16 cellular contexts compared by ENCODE assay signal in the genomic region with DNA sequence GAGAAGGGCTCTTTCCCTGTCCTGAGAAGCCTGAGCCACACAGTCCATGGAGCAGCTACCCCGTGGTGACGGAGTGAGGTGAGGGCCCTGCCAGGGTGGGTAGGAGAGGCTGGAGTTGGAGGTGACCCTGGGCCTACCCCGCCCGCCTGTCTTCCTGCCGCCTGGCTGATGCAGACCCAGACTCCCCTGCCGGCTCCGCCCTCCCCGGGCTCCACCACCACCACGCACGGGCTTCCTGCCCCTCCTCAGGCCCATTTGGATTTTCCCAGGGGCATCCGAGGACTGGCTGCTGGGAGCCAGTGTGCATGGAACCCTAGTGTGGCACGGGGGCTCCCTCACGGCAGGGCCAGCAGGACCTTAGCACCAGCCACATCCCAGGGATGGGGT. TPM values are rescaled to one million over a fixed set of nuclear protein-coding genes. Genes with fewer than 3 reads are reported as not detected.
A peak's percentile ranks its signal among the peaks of the same experiment; 100 is the strongest.
DNase-seq lines count a peak whose midpoint lies in the region; ATAC-seq, FAIRE-seq and TF ChIP-seq lines count a peak whose summit lies in the region.
"Had no signal": no experiment of that assay in that cellular context is flagged by ENCODE, and none has a peak within 500 bp of the region (broad histone marks: within the 10 kb centered on the region; RNA-seq: fewer than 3 reads in every experiment).

No MANE protein-coding gene starts in this region.

- TF ChIP-seq CTCF in HepG2 (CRISPR knock-in tag; IDR thresholded peaks at IDR 0.05) (no peak), right lobe of liver (IDR thresholded peaks at IDR 0.05) (no peak), VCaP (conservative IDR thresholded peaks at IDR 0.05) (no peak), GM20000 (IDR thresholded peaks at IDR 0.05; ENCODE audit: extremely low read depth, missing control alignments) (no peak)

- WGBS in HepG2 (ENCODE audit: low lambda C conversion rate) = 37% methylated on average over 5 of the region's 13 CpGs
- WGBS in right lobe of liver (ENCODE audit: insufficient coverage, low coverage, low lambda C conversion rate, missing lambda C conversion rate) = no CpG with 5 or more reads among the region's 13 CpGs
- 88% methylated on average over 13 of the region's 13 CpGs for WGBS in mesenchymal stem cell

- H3K36me3 ChIP-seq in HepG2 (replicated peaks in 1 of 2; ENCODE audit: control insufficient read depth in 1 of 2, insufficient read depth in 2 of 2, low read length in 2 of 2) (no peaks in the 10 kb centered on the region), right lobe of liver (no peaks in the 10 kb centered on the region), mesenchymal stem cell (ENCODE audit: control insufficient read depth in 1 of 2, insufficient read depth in 2 of 2, low read depth in 1 of 2, low read length in 2 of 2) (no peaks in the 10 kb centered on the region)
- H3K36me3 ChIP-seq: BLaER1 treated with 17β-estradiol and CSF1 and Interleukin-3, amounts not matched to agents 10 nM and 100 nM had no signal

- H3K4ac ChIP-seq in mesenchymal stem cell (ENCODE audit: low read depth in 1 of 2, low read length in 2 of 2) = peak overlapping the region; percentile 39 to 43

- CTCF ChIA-PET in HepG2 (lab: Yijun Ruan, JAX; ENCODE audit: low intra/inter-chr PET ratio, low total read pairs) = no interaction called here

- FAIRE-seq in HepG2 (lab: Jason Lieb, UNC) = no peak
- FAIRE-seq: H1 had no signal

- intact Hi-C loops in HepG2 (cut with micrococcal nuclease; ENCODE audit: unreplicated experiment) = no loop called here
- intact Hi-C loops in right lobe of liver (cut with DNase I) = loop anchor here in 1 of 2 donors (10.0 kb wide), 1 partner anchor 80 kb away; no protein-coding TSS in a partner anchor

- H3K4me1 ChIP-seq in HepG2 (ENCODE audit: insufficient read depth, low read length) = peaks cover 55% of the 10 kb centered on the region
- peaks cover 0 to 17% (median 0%) of the 10 kb centered on the region in 4 donors for H3K4me1 ChIP-seq in right lobe of liver
- peaks cover 12% of the 10 kb centered on the region for H3K4me1 ChIP-seq in mesenchymal stem cell (ENCODE audit: control insufficient read depth, insufficient read depth, low read depth, low read length)

- POLR2A ChIA-PET in HepG2 (lab: Yijun Ruan, JAX) = no interaction called here

- H3K4me2 ChIP-seq in HepG2 (ENCODE audit: low read depth, low read length) = peak overlapping the region; percentile 28; the same call in 1 of the 2 replicates
- H3K4me2 ChIP-seq in mesenchymal stem cell (ENCODE audit: low read length, poor library complexity, severe bottlenecking) = no peak overlapping the region
- H3K4me2 ChIP-seq: BLaER1 treated with 17β-estradiol and CSF1 and Interleukin-3, amounts not matched to agents 10 nM and 100 nM had no signal

- peak overlapping the region in 1 of 2 experiments; percentile 59 for H2BK12ac ChIP-seq in mesenchymal stem cell (ENCODE audit: low read length in 2 of 2)

- ATAC-seq in HepG2 (peak; percentile 5; the same call in 2 of the 3 replicates), right lobe of liver (no peak), HG02642 (IDR thresholded peaks at IDR 0.05; ENCODE audit: poor library complexity, unreplicated experiment) (no peak)

- H3K9me3 ChIP-seq in HepG2 (ENCODE audit: low read length) = peaks cover 40% of the 10 kb centered on the region
- H3K9me3 ChIP-seq in right lobe of liver = no peaks in the 10 kb centered on the region
- no peaks in the 10 kb centered on the region for H3K9me3 ChIP-seq in mesenchymal stem cell (ENCODE audit: control insufficient read depth, low read length)

- H4K8ac ChIP-seq in mesenchymal stem cell (ENCODE audit: low read length) = no peak overlapping the region

- in situ Hi-C loops in HepG2 (cut with HindIII; ENCODE audit: extremely low pct_ligation_motif_present, low pct_unique_long_range_greater_than_20kb) = no loop called here

- H3K79me1 ChIP-seq in mesenchymal stem cell (replicated peaks; ENCODE audit: low read length, poor library complexity, severe bottlenecking) = no peaks in the 10 kb centered on the region

- peak overlapping the region; percentile 6 for H2BK15ac ChIP-seq in mesenchymal stem cell (ENCODE audit: low read depth, poor library complexity, severe bottlenecking)

- H3K27ac ChIP-seq in HepG2 (ENCODE audit: extremely low read length, insufficient read depth, low read length) = no peak overlapping the region
- H3K27ac ChIP-seq in right lobe of liver = no peak overlapping the region
- peak overlapping the region; percentile 9; the same call in 1 of the 2 replicates for H3K27ac ChIP-seq in VCaP
- H3K27ac ChIP-seq in mesenchymal stem cell (ENCODE audit: low read length, poor library complexity, severe bottlenecking) = no peak overlapping the region
- H3K27ac ChIP-seq: BLaER1 treated with 17β-estradiol and CSF1 and Interleukin-3, amounts not matched to agents 10 nM and 100 nM had no signal

- H3K14ac ChIP-seq in mesenchymal stem cell (ENCODE audit: low read length in 2 of 2) = peak overlapping the region in 1 of 2 experiments; percentile 45

- H3K4me3 ChIP-seq in HepG2 (replicated peaks in 1 of 3; ENCODE audit: insufficient read depth in 1 of 3, low read depth in 2 of 3, low read length in 3 of 3) (peak overlapping the region in 1 of 3 experiments; percentile 17; a peak in 1 of 6 replicates), right lobe of liver (no peak overlapping the region), mesenchymal stem cell (ENCODE audit: insufficient read depth in 1 of 2, low read depth in 1 of 2, low read length in 2 of 2) (no peak overlapping the region)
- H3K4me3 ChIP-seq: BLaER1 treated with 17β-estradiol and CSF1 and Interleukin-3, amounts not matched to agents 10 nM and 100 nM had no signal

- H3K79me2 ChIP-seq in HepG2 (ENCODE audit: insufficient read depth, low read length) = no peaks in the 10 kb centered on the region

- peak overlapping the region in 1 of 2 experiments; percentile 76 for H3K18ac ChIP-seq in mesenchymal stem cell (ENCODE audit: low read depth in 1 of 2, low read length in 2 of 2)

- TF ChIP-seq POLR2A in HepG2 (IDR thresholded peaks at IDR 0.05; ENCODE audit: insufficient read depth in 1 of 2, low read depth in 2 of 2, low read length in 2 of 2) (no peak), right lobe of liver (IDR thresholded peaks at IDR 0.05) (no peak)

- TF ChIP-seq EP300 in HepG2 (IDR thresholded peaks at IDR 0.05; ENCODE audit: low read depth in 2 of 2, low read length in 2 of 2) (no peak), HepG2 (CRISPR knock-in tag; IDR thresholded peaks at IDR 0.05; ENCODE audit: borderline replicate concordance) (no peak)

- no peak overlapping the region for H2BK5ac ChIP-seq in mesenchymal stem cell (ENCODE audit: low read depth, low read length, poor library complexity, severe bottlenecking)

- H4K91ac ChIP-seq in mesenchymal stem cell (ENCODE audit: low read length) = peak overlapping the region; percentile 88

- H2BK120ac ChIP-seq in mesenchymal stem cell (ENCODE audit: low read depth, low read length) = no peak overlapping the region

- H3K23ac ChIP-seq in mesenchymal stem cell (ENCODE audit: low read length in 2 of 2) = no peak overlapping the region

- H3K9ac ChIP-seq in HepG2 (ENCODE audit: insufficient read depth, low read depth, low read length) = peak overlapping the region; percentile 30; the same call in 1 of the 2 replicates
- no peak overlapping the region for H3K9ac ChIP-seq in mesenchymal stem cell (ENCODE audit: low read length)
- H3K9ac ChIP-seq: BLaER1 treated with 17β-estradiol and CSF1 and Interleukin-3, amounts not matched to agents 10 nM and 100 nM had no signal

- no peak overlapping the region for H2AK5ac ChIP-seq in mesenchymal stem cell (ENCODE audit: low read length, severe bottlenecking)

- no TSS peak for BruUV-seq in HepG2 (replicated peaks; lab: Mats Ljungman, UMichigan)

- no peak overlapping the region for H2AFZ ChIP-seq in HepG2 (ENCODE audit: low read length)
- no peak overlapping the region for H2AFZ ChIP-seq in mesenchymal stem cell (ENCODE audit: low read depth, low read length)

- TF ChIP-seq RAD21 in HepG2 (CRISPR knock-in tag; IDR thresholded peaks at IDR 0.05) = no peak

- H3K27me3 ChIP-seq in HepG2 (ENCODE audit: control insufficient read depth in 1 of 2, insufficient read depth in 2 of 2, low read length in 2 of 2) = peaks cover 9 to 18% of the 10 kb centered on the region in 2 experiments; a peak in 3 of 5 replicates
- H3K27me3 ChIP-seq in right lobe of liver = no peaks in the 10 kb centered on the region
- H3K27me3 ChIP-seq in mesenchymal stem cell (ENCODE audit: control insufficient read depth in 1 of 2, insufficient read depth in 1 of 2, low read length in 2 of 2) = no peaks in the 10 kb centered on the region
- H3K27me3 ChIP-seq: BLaER1 treated with 17β-estradiol and CSF1 and Interleukin-3, amounts not matched to agents 10 nM and 100 nM had no signal

- no peak for DNase-seq in HepG2 (ENCODE audit: low spot score)
- no peak for DNase-seq in right lobe of liver
- DNase-seq in mesenchymal stem cell = no peak
- DNase-seq in GM20000 (ENCODE audit: low spot score) = no peak
- no peak for DNase-seq in epidermal melanocyte (ENCODE audit: insufficient read length, low spot score)
- DNase-seq in activated CD4-positive, alpha-beta T cell treated with anti-CD3 and anti-CD28 coated beads, Interleukin-2, amount 50 U/mL, for 1 hour = no peak
- DNase-seq: 8988T; AML-193; CD4-positive, CD25-positive, alpha-beta regulatory T cell; DMS 273 treated with DMSO at 0.1 percent for 48 hours had no signal

- no peaks in the 10 kb centered on the region for H4K20me1 ChIP-seq in HepG2 (ENCODE audit: insufficient read depth, low read length)
- H4K20me1 ChIP-seq: BLaER1 treated with 17β-estradiol and CSF1 and Interleukin-3, amounts not matched to agents 10 nM and 100 nM had no signal

RNA-seq across cellular contexts. Expression of a gene that starts 32.5 kb away (rescaled TPM):
- total RNA-seq in HepG2 (2016; rRNA removed; fragmentation: Illumina TruSeq; extraction: Trizol) = not detected in 2 replicates
- not detected in 2 replicates for total RNA-seq in HepG2 (2016; cell fraction: cytosol; rRNA removed; fragmentation: Illumina TruSeq; extraction: Trizol; ENCODE audit: low read depth)
- not detected in 2 replicates for total RNA-seq in HepG2 (2016; cell fraction: insoluble cytoplasmic fraction; rRNA removed; fragmentation: Illumina TruSeq; extraction: Trizol)
- not detected in 2 replicates for total RNA-seq in HepG2 (2016; cell fraction: membrane; rRNA removed; fragmentation: Illumina TruSeq; extraction: Trizol)
- not detected in 2 replicates for total RNA-seq in HepG2 (2016; cell fraction: nucleus; rRNA removed; fragmentation: Illumina TruSeq; extraction: Trizol)
- 0.10 and 0.13 TPM in 2 replicates for polyA plus RNA-seq in HepG2 (2011; rRNA removed)
- polyA plus RNA-seq in HepG2 (2011; cell fraction: cytosol; rRNA removed) = 0.03 TPM in 1 of 2 replicates, not detected in the other
- 0.29 and 0.56 TPM in 2 replicates for polyA plus RNA-seq in HepG2 (2011; cell fraction: nucleus; rRNA removed)
- polyA plus RNA-seq in HepG2 (2012) = 0.38 and 0.40 TPM in 2 replicates
- not detected in 2 replicates for polyA plus RNA-seq in HepG2 (2016; cell fraction: cytosol; fragmentation: Illumina TruSeq; extraction: Trizol; ENCODE audit: low read depth)
- polyA plus RNA-seq in HepG2 (2016; cell fraction: insoluble cytoplasmic fraction; fragmentation: Illumina TruSeq; extraction: Trizol; ENCODE audit: low read depth) = not detected in 2 replicates
- polyA plus RNA-seq in HepG2 (2016; cell fraction: membrane; fragmentation: Illumina TruSeq; extraction: Trizol; ENCODE audit: low read depth) = not detected in 2 replicates
- not detected in 2 replicates for polyA plus RNA-seq in HepG2 (2016; cell fraction: nucleus; fragmentation: Illumina TruSeq; extraction: Trizol; ENCODE audit: insufficient read depth, low read depth)
- 0.10 TPM in 1 of 2 replicates, not detected in the other for polyA minus RNA-seq in HepG2 (2011; rRNA and poly(A)+ RNA removed; ENCODE audit: low replicate concordance)
- polyA minus RNA-seq in HepG2 (2011; cell fraction: cytosol; rRNA and poly(A)+ RNA removed) = not detected in 2 replicates
- polyA minus RNA-seq in HepG2 (2011; cell fraction: nucleus; rRNA and poly(A)+ RNA removed) = 0.25 TPM in 1 of 2 replicates, not detected in the other
- 1 to 10 TPM; 2.8 to 9.8 (median 5.1) TPM for total RNA-seq in right lobe of liver
- 54.8 TPM for polyA plus RNA-seq in mesenchymal stem cell (2013, experiment 1 of 2)
- polyA plus RNA-seq in mesenchymal stem cell (2013, experiment 2 of 2) = 53.6 TPM
- total RNA-seq: CD4-positive, CD25-positive, alpha-beta regulatory T cell; Daoy; HT-29 had no signal
- polyA plus RNA-seq: CD4-positive, CD25-positive, alpha-beta regulatory T cell had no signal

RNA-seq across cellular contexts. Expression of a gene that starts 47.9 kb away (rescaled TPM):
- 0.04 TPM in 1 of 2 replicates, not detected in the other for total RNA-seq in HepG2 (2016; rRNA removed; fragmentation: Illumina TruSeq; extraction: Trizol)
- total RNA-seq in HepG2 (2016; cell fraction: cytosol; rRNA removed; fragmentation: Illumina TruSeq; extraction: Trizol; ENCODE audit: low read depth) = 0.10 TPM in 1 of 2 replicates, not detected in the other
- 0.10 TPM in 1 of 2 replicates, not detected in the other for total RNA-seq in HepG2 (2016; cell fraction: insoluble cytoplasmic fraction; rRNA removed; fragmentation: Illumina TruSeq; extraction: Trizol)
- not detected in 2 replicates for total RNA-seq in HepG2 (2016; cell fraction: membrane; rRNA removed; fragmentation: Illumina TruSeq; extraction: Trizol)
- not detected in 2 replicates for total RNA-seq in HepG2 (2016; cell fraction: nucleus; rRNA removed; fragmentation: Illumina TruSeq; extraction: Trizol)
- 2.0 and 4.8 TPM in 2 replicates for polyA plus RNA-seq in HepG2 (2011; rRNA removed)
- 1.7 and 1.9 TPM in 2 replicates for polyA plus RNA-seq in HepG2 (2011; cell fraction: cytosol; rRNA removed)
- 10.0 and 14.8 TPM in 2 replicates for polyA plus RNA-seq in HepG2 (2011; cell fraction: nucleus; rRNA removed)
- polyA plus RNA-seq in HepG2 (2012) = 8.9 and 11.0 TPM in 2 replicates
- polyA plus RNA-seq in HepG2 (2016; cell fraction: cytosol; fragmentation: Illumina TruSeq; extraction: Trizol; ENCODE audit: low read depth) = not detected in 2 replicates
- not detected in 2 replicates for polyA plus RNA-seq in HepG2 (2016; cell fraction: insoluble cytoplasmic fraction; fragmentation: Illumina TruSeq; extraction: Trizol; ENCODE audit: low read depth)
- 0.07 TPM in 1 of 2 replicates, not detected in the other for polyA plus RNA-seq in HepG2 (2016; cell fraction: membrane; fragmentation: Illumina TruSeq; extraction: Trizol; ENCODE audit: low read depth)
- not detected in 2 replicates for polyA plus RNA-seq in HepG2 (2016; cell fraction: nucleus; fragmentation: Illumina TruSeq; extraction: Trizol; ENCODE audit: insufficient read depth, low read depth)
- polyA minus RNA-seq in HepG2 (2011; rRNA and poly(A)+ RNA removed; ENCODE audit: low replicate concordance) = 2.1 TPM in 1 of 2 replicates, not detected in the other
- polyA minus RNA-seq in HepG2 (2011; cell fraction: cytosol; rRNA and poly(A)+ RNA removed) = 0.70 and 0.99 TPM in 2 replicates
- 0.77 and 2.1 TPM in 2 replicates for polyA minus RNA-seq in HepG2 (2011; cell fraction: nucleus; rRNA and poly(A)+ RNA removed)
- total RNA-seq in right lobe of liver = 1 to 10 TPM in 1 of 6 experiments, under 1 TPM in 5; 0.31 to 1.3 (median 0.61) TPM
- 2.3 TPM for polyA plus RNA-seq in mesenchymal stem cell (2013, experiment 1 of 2)
- 2.2 TPM for polyA plus RNA-seq in mesenchymal stem cell (2013, experiment 2 of 2)
- total RNA-seq: CD4-positive, CD25-positive, alpha-beta regulatory T cell; Daoy; H1 had no signal
- polyA plus RNA-seq: CD4-positive, CD25-positive, alpha-beta regulatory T cell; H1 had no signal
